ENCODE assay signal across 23 cellular contexts in genomic region chr15:49047456-49047855, GRCh38. TPM values are rescaled to one million over a fixed set of nuclear protein-coding genes. Genes with fewer than 3 reads are reported as not detected.
DNase-seq lines count a peak whose midpoint lies in the region; ATAC-seq and TF ChIP-seq lines count a peak whose summit lies in the region.
"Had no signal": no experiment of that assay in that cellular context is flagged by ENCODE, and none has a peak within 500 bp of the region (broad histone marks: within the 10 kb centered on the region; RNA-seq: fewer than 3 reads in every experiment).

No MANE protein-coding gene starts in this region.

- H3K9me2 ChIP-seq in GM23338 (ENCODE audit: insufficient read depth): no peaks in the 10 kb centered on the region

- H3K27me3 Mint-ChIP-seq in GM23338 (ENCODE audit: insufficient read depth, low read depth, poor library complexity) (peaks cover 3% of the 10 kb centered on the region), glutamatergic neuron (ENCODE audit: unreplicated experiment) (peaks cover 7% of the 10 kb centered on the region)
- H3K27me3 Mint-ChIP-seq: stimulated activated naive CD8-positive, alpha-beta T cell treated with anti-CD3 and anti-CD28 coated beads, Interleukin-15, amount 100 ng/mL, for 72 hours had no signal

- H3F3A ChIP-seq in GM23338 (replicated peaks; ENCODE audit: low read depth): no peaks in the 10 kb centered on the region

- H3K9me3 ChIP-seq in SK-N-MC (ENCODE audit: low read depth, low read length) (no peaks in the 10 kb centered on the region), neuronal stem cell (replicated peaks in 1 of 2; ENCODE audit: control insufficient read depth in 2 of 2, insufficient read depth in 1 of 2, low read depth in 1 of 2, low read length in 2 of 2) (peaks cover 0 to 5% of the 10 kb centered on the region in 2 donors), tibial artery (no peaks in the 10 kb centered on the region)
- H3K9me3 ChIP-seq: body of pancreas, neutrophil, spleen, transverse colon had no signal

- H2AK5ac ChIP-seq in neuronal stem cell (ENCODE audit: low read depth, low read length): no peak overlapping the region

- H2BK15ac ChIP-seq in neuronal stem cell (ENCODE audit: low read length): no peak overlapping the region

- no peak overlapping the region for H2BK120ac ChIP-seq in neuronal stem cell (ENCODE audit: low read depth, low read length)

- H3K4me3 Mint-ChIP-seq in GM23338 (no peak overlapping the region), glutamatergic neuron (ENCODE audit: unreplicated experiment) (no peak overlapping the region)

- no peak overlapping the region for H3K23ac ChIP-seq in neuronal stem cell (ENCODE audit: low read depth, low read length, poor library complexity)

- H3K36me3 ChIP-seq in GM23338 (ENCODE audit: insufficient read depth) (no peaks in the 10 kb centered on the region), SK-N-MC (ENCODE audit: insufficient read depth, low read length) (no peaks in the 10 kb centered on the region), neuronal stem cell (replicated peaks in 1 of 2; ENCODE audit: control insufficient read depth in 2 of 2, insufficient read depth in 2 of 2, low read length in 2 of 2) (no peaks in the 10 kb centered on the region), tibial artery (no peaks in the 10 kb centered on the region)
- H3K36me3 ChIP-seq: neutrophil, spleen, transverse colon had no signal

- no peak for TF ChIP-seq CTCF in GM23338 (conservative IDR thresholded peaks at IDR 0.05; ENCODE audit: low read depth in 2 of 2)
- TF ChIP-seq CTCF in glutamatergic neuron (IDR thresholded peaks at IDR 0.05; ENCODE audit: partially characterized antibody, unreplicated experiment): no peak
- no peak for TF ChIP-seq CTCF in tibial artery (IDR thresholded peaks at IDR 0.05)

- no peak overlapping the region for H3K27ac ChIP-seq in GM23338 (ENCODE audit: low read depth)
- H3K27ac ChIP-seq in SK-N-MC: 0 out of 2 replicates have a peak overlapping the region, but pooled peaks have one; percentile 7
- no peak overlapping the region for H3K27ac ChIP-seq in neuronal stem cell (replicated peaks; ENCODE audit: low read length)
- no peak overlapping the region for H3K27ac ChIP-seq in tibial artery

- H3K14ac ChIP-seq in neuronal stem cell (ENCODE audit: low read length): no peak overlapping the region

- H4K91ac ChIP-seq in neuronal stem cell (ENCODE audit: low read depth, low read length, poor library complexity): no peak overlapping the region

- peaks cover 7% of the 10 kb centered on the region; the same call in 1 of the 2 replicates for H4K20me1 ChIP-seq in GM23338 (replicated peaks; ENCODE audit: insufficient read depth)

- peaks cover 14% of the 10 kb centered on the region; the same call in 2 of the 3 replicates for H3K4me1 Mint-ChIP-seq in GM23338
- peaks cover 15% of the 10 kb centered on the region for H3K4me1 Mint-ChIP-seq in glutamatergic neuron (ENCODE audit: low read depth, unreplicated experiment)

- H3K79me2 ChIP-seq in GM23338 (replicated peaks; ENCODE audit: insufficient read depth): peaks cover 33% of the 10 kb centered on the region

- H3K9ac ChIP-seq in SK-N-MC (ENCODE audit: insufficient read length): no peak overlapping the region
- no peak overlapping the region for H3K9ac ChIP-seq in neuronal stem cell (ENCODE audit: low read depth, low read length, poor library complexity)

- intact Hi-C loops in tibial artery (cut with DNase I; ENCODE audit: low total_unique reads): loop anchor here (5.0 to 10.0 kb wide), 2 partner anchors 83 to 170 kb away; partner anchors contain the start of genes EID1 and SHC4

- no peak overlapping the region for H3K4ac ChIP-seq in neuronal stem cell (ENCODE audit: low read length)

- H3K36me3 Mint-ChIP-seq in GM23338 (ENCODE audit: low read depth) (no peaks in the 10 kb centered on the region), glutamatergic neuron (ENCODE audit: unreplicated experiment) (peaks cover 6% of the 10 kb centered on the region)

- H3K4me1 ChIP-seq in GM23338 (ENCODE audit: insufficient read depth) (peaks cover 16% of the 10 kb centered on the region), neuronal stem cell (ENCODE audit: control insufficient read depth in 2 of 2, insufficient read depth in 1 of 2, low read depth in 1 of 2, low read length in 2 of 2) (peaks cover 0 to 8% of the 10 kb centered on the region in 2 donors), tibial artery (peaks cover 0 to 28% (median 9%) of the 10 kb centered on the region in 4 donors)

- H2AFZ ChIP-seq in GM23338 (peak overlapping the region; percentile 93), neuronal stem cell (ENCODE audit: low read length) (peak overlapping the region; percentile 11)

- H3K9me3 Mint-ChIP-seq in GM23338: peaks cover 8% of the 10 kb centered on the region; the same call in 2 of the 3 replicates
- H3K9me3 Mint-ChIP-seq in glutamatergic neuron (ENCODE audit: unreplicated experiment): peaks cover 1% of the 10 kb centered on the region
- H3K9me3 Mint-ChIP-seq: activated T-helper 1 cell treated with anti-CD3 and anti-CD28 coated beads, Interleukin-12 subunit alpha, Interleukin-12 subunit beta, Interleukin-2, Interleukin-4 antibody, amounts not matched to agents 30 ng/mL and 10 ng/mL and 1 ng/mL, durations not matched to agents 14 hours and 24 hours and 36 hours had no signal

- H2BK12ac ChIP-seq in neuronal stem cell (ENCODE audit: low read length): no peak overlapping the region

- ATAC-seq in GM23338 (no peak), HG02798 (IDR thresholded peaks at IDR 0.05; ENCODE audit: poor library complexity, unreplicated experiment) (no peak)
- ATAC-seq: body of pancreas; stimulated activated naive CD8-positive, alpha-beta T cell treated with anti-CD3 and anti-CD28 coated beads, Interleukin-15, amount 100 ng/mL, for 72 hours had no signal

- H3K79me1 ChIP-seq in neuronal stem cell (ENCODE audit: low read depth, low read length): peaks cover 6% of the 10 kb centered on the region

- no peak overlapping the region for H3K4me2 ChIP-seq in GM23338
- H3K4me2 ChIP-seq in neuronal stem cell (ENCODE audit: insufficient read depth, low read length, poor library complexity, severe bottlenecking): no peak overlapping the region

- H2BK5ac ChIP-seq in neuronal stem cell (ENCODE audit: low read length): no peak overlapping the region

- H4K8ac ChIP-seq in neuronal stem cell (ENCODE audit: low read depth, low read length): no peak overlapping the region

- H3K27ac Mint-ChIP-seq in GM23338 (no peak overlapping the region), glutamatergic neuron (ENCODE audit: unreplicated experiment) (peak overlapping the region; percentile 87)
- H3K27ac Mint-ChIP-seq: endodermal cell had no signal

- H3K4me3 ChIP-seq in GM23338: no peak overlapping the region
- no peak overlapping the region for H3K4me3 ChIP-seq in SK-N-MC
- no peak overlapping the region for H3K4me3 ChIP-seq in neuronal stem cell (ENCODE audit: low read length in 2 of 2)
- H3K4me3 ChIP-seq in tibial artery: no peak overlapping the region
- H3K4me3 ChIP-seq: body of pancreas had no signal

- no peak overlapping the region for H3K18ac ChIP-seq in neuronal stem cell (ENCODE audit: low read length)

- H3K27me3 ChIP-seq in GM23338 (ENCODE audit: insufficient read depth): no peaks in the 10 kb centered on the region
- H3K27me3 ChIP-seq in neuronal stem cell (ENCODE audit: control insufficient read depth in 3 of 3, insufficient read depth in 3 of 3, low read depth in 1 of 3, low read length in 3 of 3): no peaks in the 10 kb centered on the region
- no peaks in the 10 kb centered on the region for H3K27me3 ChIP-seq in tibial artery
- H3K27me3 ChIP-seq: body of pancreas, neutrophil, spleen, transverse colon had no signal

- DNase-seq in GM23338 (ENCODE audit: low spot score) (no peak), SK-N-MC (ENCODE audit: low read depth, low spot score) (no peak), glutamatergic neuron (no peak), neuronal stem cell (ENCODE audit: low spot score) (no peak), NCI-H510A treated with DMSO at 0.1 percent for 48 hours (lab: John Stamatoyannopoulos, UW) (no peak), tibial artery (no peak)
- DNase-seq in stimulated activated CD4-positive, alpha-beta T cell treated with anti-CD3 and anti-CD28 coated beads, Interleukin-4, amount 100 ng/mL, for 1 hour: no peak
- DNase-seq: activated CD4-positive, alpha-beta T cell treated with anti-CD3 and anti-CD28 coated beads, Interleukin-2, amount 50 U/mL, for 1 hour; body of pancreas; COR-L47; endodermal cell; NCI-H1092; NCI-H187 treated with DMSO at 0.1 percent for 48 hours; NCI-H82; PC-9; SHP77; spleen; stimulated activated CD4-positive, alpha-beta T cell treated with anti-CD3 and anti-CD28 coated beads, Interleukin-4, amount 100 ng/mL, for 24 hours; stimulated activated naive CD8-positive, alpha-beta T cell treated with anti-CD3 and anti-CD28 coated beads, Interleukin-15, amount 100 ng/mL, for 72 hours; transverse colon had no signal

TF ChIP-seq in GM23338, 12 proteins besides CTCF, POLR2A, EP300 and RAD21 (continues in another document):
- TF ChIP-seq NANOG (IDR thresholded peaks at IDR 0.05; ENCODE audit: borderline replicate concordance) (no peak), CREB1 (CRISPR knock-in tag; IDR thresholded peaks at IDR 0.05; ENCODE audit: low read depth) (no peak), ETS1 (IDR thresholded peaks at IDR 0.05) (no peak), ZNF331 (CRISPR knock-in tag; IDR thresholded peaks at IDR 0.05; ENCODE audit: low read depth) (no peak)

RNA-seq across cellular contexts. Expression of gene SECISBP2L, which starts 1.2 kb away (rescaled TPM):
- 18.6 and 18.9 TPM in 2 replicates for total RNA-seq in GM23338 (2014; rRNA removed; shearing (Covaris generic))
- polyA plus RNA-seq in GM23338 (2016; fragmentation: Nextera tagmentation; extraction: Ambion mirVana): 20.2 and 28.3 TPM in 2 replicates
- total RNA-seq in glutamatergic neuron (ENCODE audit: unreplicated experiment): 60.2 TPM
- polyA plus RNA-seq in neuronal stem cell (2013, experiment 1 of 2): 13.6 TPM
- 14.9 TPM for polyA plus RNA-seq in neuronal stem cell (2013, experiment 2 of 2)
